In genomic region chr22:28885939-28886338, GRCh38 we compare ENCODE assay signal across 16 cellular contexts. TPM values are rescaled to one million over a fixed set of nuclear protein-coding genes. Genes with fewer than 3 reads are reported as not detected.
DNase-seq lines count a peak whose midpoint lies in the region; ATAC-seq and TF ChIP-seq lines count a peak whose summit lies in the region.
"Had no signal": no experiment of that assay in that cellular context is flagged by ENCODE, and none has a peak within 500 bp of the region (broad histone marks: within the 10 kb centered on the region; RNA-seq: fewer than 3 reads in every experiment).

No MANE protein-coding gene starts in this region.

- peaks cover 0 to 43% (median 9%) of the 10 kb centered on the region in 4 donors for H3K4me1 ChIP-seq in right lobe of liver
- peaks cover 11% of the 10 kb centered on the region for H3K4me1 ChIP-seq in testis

- peak overlapping the region in 1 of 3 donors; percentile 4 for H3K27ac ChIP-seq in right lobe of liver
- H3K27ac ChIP-seq in testis = no peak overlapping the region
- H3K27ac ChIP-seq: body of pancreas had no signal

- DNase-seq in activated T-cell treated with anti-CD3 and anti-CD28 coated beads, Interleukin-2, amount 50 U/mL, for 4 hours = no peak
- DNase-seq in activated T-cell treated with anti-CD3 and anti-CD28 coated beads, Interleukin-2, amount 50 U/mL, for 72 hours = no peak
- DNase-seq in right lobe of liver = no peak
- DNase-seq in testis = peak; percentile 32
- no peak for DNase-seq in stimulated activated CD4-positive, alpha-beta T cell treated with anti-CD3 and anti-CD28 coated beads, Interleukin-2, amount 100 ng/mL, for 24 hours
- no peak for DNase-seq in DMS79 (lab: John Stamatoyannopoulos, UW)
- DNase-seq in SKM-1 treated with dmso at 0.1 percent for 144 hours (lab: John Stamatoyannopoulos, UW; ENCODE audit: unreplicated experiment) = no peak
- DNase-seq: 8988T; activated CD8-positive, alpha-beta memory T cell treated with anti-CD3 and anti-CD28 coated beads for 24 hours; activated naive CD4-positive, alpha-beta T cell; foreskin melanocyte; NCI-H1092 treated with DMSO at 0.1 percent for 48 hours; retina; stimulated activated CD4-positive, alpha-beta T cell treated with anti-CD3 and anti-CD28 coated beads, Interleukin-4, amount 100 ng/mL, for 1 hour had no signal

- peak overlapping the region; percentile 45 for H3K4me3 Mint-ChIP-seq in activated T-cell treated with anti-CD3 and anti-CD28 coated beads, Interleukin-2, amount 50 U/mL, for 4 hours
- no peak overlapping the region for H3K4me3 Mint-ChIP-seq in activated T-cell treated with anti-CD3 and anti-CD28 coated beads, Interleukin-2, amount 50 U/mL, for 72 hours
- peak overlapping the region; percentile 88 to 94 (median 92) for H3K4me3 Mint-ChIP-seq in brain

- no peaks in the 10 kb centered on the region for H3K36me3 Mint-ChIP-seq in activated T-cell treated with anti-CD3 and anti-CD28 coated beads, Interleukin-2, amount 50 U/mL, for 4 hours (ENCODE audit: insufficient read depth)
- no peaks in the 10 kb centered on the region for H3K36me3 Mint-ChIP-seq in activated T-cell treated with anti-CD3 and anti-CD28 coated beads, Interleukin-2, amount 50 U/mL, for 72 hours (ENCODE audit: insufficient read depth in 2 of 2)
- no peaks in the 10 kb centered on the region for H3K36me3 Mint-ChIP-seq in brain

- no peak for ATAC-seq in activated T-cell treated with anti-CD3 and anti-CD28 coated beads, Interleukin-2, amount 50 U/mL, for 4 hours
- ATAC-seq in activated T-cell treated with anti-CD3 and anti-CD28 coated beads, Interleukin-2, amount 50 U/mL, for 72 hours (replicated peaks in 1 of 2) = no peak
- ATAC-seq in right lobe of liver = no peak
- ATAC-seq: body of pancreas had no signal

- H3K4me1 Mint-ChIP-seq in activated T-cell treated with anti-CD3 and anti-CD28 coated beads, Interleukin-2, amount 50 U/mL, for 4 hours (ENCODE audit: low read depth) = peaks cover 20% of the 10 kb centered on the region
- H3K4me1 Mint-ChIP-seq in activated T-cell treated with anti-CD3 and anti-CD28 coated beads, Interleukin-2, amount 50 U/mL, for 72 hours (ENCODE audit: low read depth) = peaks cover 26% of the 10 kb centered on the region
- peaks cover 70% of the 10 kb centered on the region for H3K4me1 Mint-ChIP-seq in brain

- intact Hi-C loops in right lobe of liver (cut with DNase I) = no loop called here
- intact Hi-C loops in testis (cut with DNase I; ENCODE audit: low total_unique reads) = no loop called here

- H3K27me3 ChIP-seq in right lobe of liver (no peaks in the 10 kb centered on the region), testis (no peaks in the 10 kb centered on the region)
- H3K27me3 ChIP-seq: body of pancreas had no signal

- H3K9me3 ChIP-seq in right lobe of liver (no peaks in the 10 kb centered on the region), testis (no peaks in the 10 kb centered on the region)
- H3K9me3 ChIP-seq: body of pancreas had no signal

- H3K27ac Mint-ChIP-seq in activated T-cell treated with anti-CD3 and anti-CD28 coated beads, Interleukin-2, amount 50 U/mL, for 72 hours = no peak overlapping the region
- peak overlapping the region in 3 of 5 experiments; percentile 45 to 89 (median 81) for H3K27ac Mint-ChIP-seq in brain

- no peak for TF ChIP-seq POLR2A in right lobe of liver (IDR thresholded peaks at IDR 0.05)
- TF ChIP-seq POLR2A in testis (IDR thresholded peaks at IDR 0.05) = no peak

- H3K36me3 ChIP-seq in right lobe of liver (no peaks in the 10 kb centered on the region), testis (ENCODE audit: low read depth, missing control alignments) (no peaks in the 10 kb centered on the region)

- WGBS in right lobe of liver (ENCODE audit: insufficient coverage, low coverage, low lambda C conversion rate, missing lambda C conversion rate) = 29% methylated on average over 3 of the region's 3 CpGs
- 53 to 60% methylated on average over 3 of the region's 3 CpGs for WGBS in testis, 2 donors

- no peaks in the 10 kb centered on the region for H3K9me3 Mint-ChIP-seq in activated T-cell treated with anti-CD3 and anti-CD28 coated beads, Interleukin-2, amount 50 U/mL, for 4 hours
- no peaks in the 10 kb centered on the region for H3K9me3 Mint-ChIP-seq in activated T-cell treated with anti-CD3 and anti-CD28 coated beads, Interleukin-2, amount 50 U/mL, for 72 hours
- peaks cover 0 to 2% (median 0%) of the 10 kb centered on the region in 5 experiments for H3K9me3 Mint-ChIP-seq in brain

- H3K4me3 ChIP-seq in right lobe of liver = no peak overlapping the region
- H3K4me3 ChIP-seq in testis = no peak overlapping the region
- H3K4me3 ChIP-seq: body of pancreas had no signal

- TF ChIP-seq CTCF in brain (conservative IDR thresholded peaks at IDR 0.05) (no peak), right lobe of liver (IDR thresholded peaks at IDR 0.05) (peak in 3 of 4 donors; percentile 6 to 29 (median 19)), testis (IDR thresholded peaks at IDR 0.05) (no peak)

- peaks cover 10% of the 10 kb centered on the region for H3K27me3 Mint-ChIP-seq in activated T-cell treated with anti-CD3 and anti-CD28 coated beads, Interleukin-2, amount 50 U/mL, for 4 hours (ENCODE audit: low read depth)
- peaks cover 36% of the 10 kb centered on the region for H3K27me3 Mint-ChIP-seq in activated T-cell treated with anti-CD3 and anti-CD28 coated beads, Interleukin-2, amount 50 U/mL, for 72 hours (ENCODE audit: low read depth)
- H3K27me3 Mint-ChIP-seq in brain = peaks cover 6% of the 10 kb centered on the region

RNA-seq across cellular contexts. Expression of gene ZNRF3, which starts 2.6 kb away (rescaled TPM):
- total RNA-seq in activated T-cell treated with anti-CD3 and anti-CD28 coated beads, Interleukin-2, amount 50 U/mL, for 4 hours = 1 to 10 TPM; 3.3 to 4.9 (median 3.8) TPM
- under 1 TPM; 0.86 to 0.94 TPM for total RNA-seq in activated T-cell treated with anti-CD3 and anti-CD28 coated beads, Interleukin-2, amount 50 U/mL, for 72 hours
- polyA plus RNA-seq in brain (ENCODE audit: insufficient read depth, low read depth, low replicate concordance) (10.9 TPM), testis (ENCODE audit: insufficient read depth, low read depth, low replicate concordance) (13.9 TPM)
- total RNA-seq in right lobe of liver (1 to 10 TPM; 5.8 to 9.2 (median 6.9) TPM), testis (10 to 100 TPM; 32.2 to 44.5 TPM)

Comparison
In these comparisons a context has a peak if more than half of its experiments do, and no peak if none do; other contexts are left out.
1. H3K4me3 Mint-ChIP-seq: peak in activated T-cell treated with anti-CD3 and anti-CD28 coated beads, Interleukin-2, amount 50 U/mL, for 4 hours (single experiment) and brain (5 of 5); none in activated T-cell treated with anti-CD3 and anti-CD28 coated beads, Interleukin-2, amount 50 U/mL, for 72 hours (0 of 2).
2. CTCF ChIP-seq: peak in right lobe of liver (3 of 4); none in brain (0 of 2) and testis (0 of 3).